17 cellular contexts compared by ENCODE assay signal in the genomic region with DNA sequence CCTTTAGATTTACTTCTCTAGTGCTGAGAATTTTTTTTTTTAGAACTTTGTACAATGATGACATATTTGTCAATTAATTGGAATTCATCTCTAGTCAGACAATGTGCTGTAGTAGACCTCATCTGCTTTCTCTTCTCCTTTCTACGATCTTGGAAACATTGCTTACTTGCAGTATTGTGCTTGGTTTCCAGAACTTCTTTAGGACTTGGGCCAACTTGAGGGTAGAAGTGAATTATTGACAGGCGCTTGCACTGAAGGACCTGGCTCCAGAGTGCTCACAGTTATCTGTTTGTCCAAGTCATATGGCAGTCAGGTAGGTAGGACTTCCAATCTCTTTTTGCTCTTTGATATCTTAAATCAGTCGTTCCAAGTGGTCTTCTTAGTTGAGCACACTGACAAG. TPM values are rescaled to one million over a fixed set of nuclear protein-coding genes. Genes with fewer than 3 reads are reported as not detected.
A peak's percentile ranks its signal among the peaks of the same experiment; 100 is the strongest.
DNase-seq lines count a peak whose midpoint lies in the region; ATAC-seq and TF ChIP-seq lines count a peak whose summit lies in the region.
"Had no signal": no experiment of that assay in that cellular context is flagged by ENCODE, and none has a peak within 500 bp of the region (broad histone marks: within the 10 kb centered on the region; RNA-seq: fewer than 3 reads in every experiment).

No MANE protein-coding gene starts in this region.

- H3K4me1 ChIP-seq in liver (ENCODE audit: control insufficient read depth in 4 of 4, insufficient read depth in 4 of 4, low read length in 3 of 4): peaks cover 14 to 66% (median 44%) of the 10 kb centered on the region in 4 donors
- H3K4me1 ChIP-seq in skeletal muscle tissue (ENCODE audit: control insufficient read depth in 3 of 3, insufficient read depth in 3 of 3, low read length in 3 of 3): peaks cover 41 to 51% (median 50%) of the 10 kb centered on the region in 3 donors

- H3K36me3 ChIP-seq in liver (ENCODE audit: control insufficient read depth in 4 of 4, insufficient read depth in 3 of 4, low read depth in 1 of 4, low read length in 3 of 4) (no peaks in the 10 kb centered on the region), skeletal muscle tissue (ENCODE audit: control insufficient read depth in 3 of 3, insufficient read depth in 3 of 3, low read length in 3 of 3) (no peaks in the 10 kb centered on the region)
- H3K36me3 ChIP-seq: brain microvascular endothelial cell, tibial artery, WERI-Rb-1 had no signal

- DNase-seq in SIG-M5 treated with dmso at 0.1 percent for 504 hours (lab: John Stamatoyannopoulos, UW; ENCODE audit: unreplicated experiment) (peak; percentile 9), SIG-M5 (lab: John Stamatoyannopoulos, UW) (no peak), RPMI8226 (peak; percentile 22), NCI-H2227 treated with DMSO at 0.1 percent for 48 hours (lab: John Stamatoyannopoulos, UW) (no peak)
- DNase-seq in activated naive CD4-positive, alpha-beta T cell treated with Interleukin-2 at 50 U/mL for 16 hours: no peak
- DNase-seq: activated CD4-positive, alpha-beta memory T cell treated with anti-CD3 and anti-CD28 coated beads, Interleukin-2, amount 10 ng/mL, durations not matched to agents 7 days and 5 days; activated T-cell treated with anti-CD3 and anti-CD28 coated beads, Interleukin-2, amount 50 U/mL, for 48 hours; brain microvascular endothelial cell; H7; NCI-H526 treated with DMSO at 0.1 percent for 48 hours; nucleus accumbens; stimulated activated CD4-positive, alpha-beta T cell treated with anti-CD3 and anti-CD28 coated beads, Interleukin-4, amount 100 ng/mL, for 1 hour; tibial artery; WERI-Rb-1 had no signal

- H3K9me3 ChIP-seq in liver (ENCODE audit: control insufficient read depth in 4 of 4, low read length in 3 of 4): no peaks in the 10 kb centered on the region
- no peaks in the 10 kb centered on the region for H3K9me3 ChIP-seq in skeletal muscle tissue (ENCODE audit: control insufficient read depth in 3 of 3, low read length in 3 of 3)
- H3K9me3 ChIP-seq: tibial artery had no signal

- H3K9ac ChIP-seq in liver (ENCODE audit: low read depth in 1 of 2, low read length in 2 of 2) (no peak overlapping the region), skeletal muscle tissue (ENCODE audit: low read depth in 1 of 3, low read length in 3 of 3) (no peak overlapping the region)

- TF ChIP-seq RAD21 in liver (IDR thresholded peaks at IDR 0.05): peak in 1 of 2 donors; percentile 29

- no peaks in the 10 kb centered on the region for H3K27me3 ChIP-seq in liver (ENCODE audit: control insufficient read depth in 4 of 4, insufficient read depth in 4 of 4, low read length in 3 of 4)
- H3K27me3 ChIP-seq in skeletal muscle tissue (ENCODE audit: control insufficient read depth in 3 of 3, insufficient read depth in 3 of 3, low read length in 3 of 3): no peaks in the 10 kb centered on the region
- H3K27me3 ChIP-seq: brain microvascular endothelial cell, tibial artery had no signal

- no peak for TF ChIP-seq CTCF in liver (IDR thresholded peaks at IDR 0.05; ENCODE audit: low read depth, low read length, missing input control)

- 25% methylated on average over 3 of the region's 3 CpGs for WGBS in liver

- ATAC-seq in GM21515 (IDR thresholded peaks at IDR 0.05; ENCODE audit: unreplicated experiment): no peak

- H3K27ac ChIP-seq in liver (ENCODE audit: low read depth in 1 of 2, low read length in 2 of 2) (peak overlapping the region; percentile 36 to 53), skeletal muscle tissue (ENCODE audit: low read depth, low read length) (peak overlapping the region; percentile 97)
- H3K27ac ChIP-seq: WERI-Rb-1 had no signal

- peak overlapping the region in 1 of 3 donors; percentile 32 for H3K4me3 ChIP-seq in liver (ENCODE audit: low read depth in 1 of 3, low read length in 3 of 3)
- no peak overlapping the region for H3K4me3 ChIP-seq in skeletal muscle tissue (ENCODE audit: low read length in 3 of 3)
- H3K4me3 ChIP-seq: tibial artery had no signal

TF ChIP-seq in liver, 16 proteins besides CTCF, POLR2A, EP300 and RAD21:
- TF ChIP-seq, protein P1, sequence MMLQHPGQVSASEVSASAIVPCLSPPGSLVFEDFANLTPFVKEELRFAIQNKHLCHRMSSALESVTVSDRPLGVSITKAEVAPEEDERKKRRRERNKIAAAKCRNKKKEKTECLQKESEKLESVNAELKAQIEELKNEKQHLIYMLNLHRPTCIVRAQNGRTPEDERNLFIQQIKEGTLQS (IDR thresholded peaks at IDR 0.05): no peak
- no peak for TF ChIP-seq NR2F2 (IDR thresholded peaks at IDR 0.05)
- TF ChIP-seq FOXA2 (IDR thresholded peaks at IDR 0.05): no peak
- peak; percentile 42 for TF ChIP-seq YY1 (IDR thresholded peaks at IDR 0.05)
- no peak for TF ChIP-seq TAF1 (conservative IDR thresholded peaks at IDR 0.05)
- TF ChIP-seq EGR1 (IDR thresholded peaks at IDR 0.05; ENCODE audit: low read depth in 2 of 2): no peak
- TF ChIP-seq, protein P2, sequence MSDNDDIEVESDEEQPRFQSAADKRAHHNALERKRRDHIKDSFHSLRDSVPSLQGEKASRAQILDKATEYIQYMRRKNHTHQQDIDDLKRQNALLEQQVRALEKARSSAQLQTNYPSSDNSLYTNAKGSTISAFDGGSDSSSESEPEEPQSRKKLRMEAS (IDR thresholded peaks at IDR 0.05): no peak
- TF ChIP-seq GABPA (IDR thresholded peaks at IDR 0.05 in 1 of 2, conservative IDR thresholded peaks at IDR 0.05 in 1 of 2): no peak
- TF ChIP-seq, protein P3, sequence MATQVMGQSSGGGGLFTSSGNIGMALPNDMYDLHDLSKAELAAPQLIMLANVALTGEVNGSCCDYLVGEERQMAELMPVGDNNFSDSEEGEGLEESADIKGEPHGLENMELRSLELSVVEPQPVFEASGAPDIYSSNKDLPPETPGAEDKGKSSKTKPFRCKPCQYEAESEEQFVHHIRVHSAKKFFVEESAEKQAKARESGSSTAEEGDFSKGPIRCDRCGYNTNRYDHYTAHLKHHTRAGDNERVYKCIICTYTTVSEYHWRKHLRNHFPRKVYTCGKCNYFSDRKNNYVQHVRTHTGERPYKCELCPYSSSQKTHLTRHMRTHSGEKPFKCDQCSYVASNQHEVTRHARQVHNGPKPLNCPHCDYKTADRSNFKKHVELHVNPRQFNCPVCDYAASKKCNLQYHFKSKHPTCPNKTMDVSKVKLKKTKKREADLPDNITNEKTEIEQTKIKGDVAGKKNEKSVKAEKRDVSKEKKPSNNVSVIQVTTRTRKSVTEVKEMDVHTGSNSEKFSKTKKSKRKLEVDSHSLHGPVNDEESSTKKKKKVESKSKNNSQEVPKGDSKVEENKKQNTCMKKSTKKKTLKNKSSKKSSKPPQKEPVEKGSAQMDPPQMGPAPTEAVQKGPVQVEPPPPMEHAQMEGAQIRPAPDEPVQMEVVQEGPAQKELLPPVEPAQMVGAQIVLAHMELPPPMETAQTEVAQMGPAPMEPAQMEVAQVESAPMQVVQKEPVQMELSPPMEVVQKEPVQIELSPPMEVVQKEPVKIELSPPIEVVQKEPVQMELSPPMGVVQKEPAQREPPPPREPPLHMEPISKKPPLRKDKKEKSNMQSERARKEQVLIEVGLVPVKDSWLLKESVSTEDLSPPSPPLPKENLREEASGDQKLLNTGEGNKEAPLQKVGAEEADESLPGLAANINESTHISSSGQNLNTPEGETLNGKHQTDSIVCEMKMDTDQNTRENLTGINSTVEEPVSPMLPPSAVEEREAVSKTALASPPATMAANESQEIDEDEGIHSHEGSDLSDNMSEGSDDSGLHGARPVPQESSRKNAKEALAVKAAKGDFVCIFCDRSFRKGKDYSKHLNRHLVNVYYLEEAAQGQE (IDR thresholded peaks at IDR 0.05): no peak
- peak; percentile 87 to 90 for TF ChIP-seq HNF4A (conservative IDR thresholded peaks at IDR 0.05)
- peak in 1 of 2 donors; percentile 32 for TF ChIP-seq JUND (IDR thresholded peaks at IDR 0.05)
- peak; percentile 32 to 56 for TF ChIP-seq RXRA (IDR thresholded peaks at IDR 0.05)
- no peak for TF ChIP-seq FOXA1 (IDR thresholded peaks at IDR 0.05)
- peak; percentile 28 for TF ChIP-seq SP1 (IDR thresholded peaks at IDR 0.05)
- peak; percentile 42 for TF ChIP-seq HNF4G (IDR thresholded peaks at IDR 0.05)
- TF ChIP-seq, protein P4, sequence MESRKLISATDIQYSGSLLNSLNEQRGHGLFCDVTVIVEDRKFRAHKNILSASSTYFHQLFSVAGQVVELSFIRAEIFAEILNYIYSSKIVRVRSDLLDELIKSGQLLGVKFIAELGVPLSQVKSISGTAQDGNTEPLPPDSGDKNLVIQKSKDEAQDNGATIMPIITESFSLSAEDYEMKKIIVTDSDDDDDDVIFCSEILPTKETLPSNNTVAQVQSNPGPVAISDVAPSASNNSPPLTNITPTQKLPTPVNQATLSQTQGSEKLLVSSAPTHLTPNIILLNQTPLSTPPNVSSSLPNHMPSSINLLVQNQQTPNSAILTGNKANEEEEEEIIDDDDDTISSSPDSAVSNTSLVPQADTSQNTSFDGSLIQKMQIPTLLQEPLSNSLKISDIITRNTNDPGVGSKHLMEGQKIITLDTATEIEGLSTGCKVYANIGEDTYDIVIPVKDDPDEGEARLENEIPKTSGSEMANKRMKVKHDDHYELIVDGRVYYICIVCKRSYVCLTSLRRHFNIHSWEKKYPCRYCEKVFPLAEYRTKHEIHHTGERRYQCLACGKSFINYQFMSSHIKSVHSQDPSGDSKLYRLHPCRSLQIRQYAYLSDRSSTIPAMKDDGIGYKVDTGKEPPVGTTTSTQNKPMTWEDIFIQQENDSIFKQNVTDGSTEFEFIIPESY (IDR thresholded peaks at IDR 0.05): no peak

RNA-seq across cellular contexts. Expression of a gene that starts 39.6 kb away (rescaled TPM):
- 10 to 100 TPM; 36.7 to 88.7 TPM for total RNA-seq in liver
- 10 to 100 TPM in 1 of 2 donors, 1 to 10 TPM in 1; 8.8 to 10.3 TPM for polyA plus RNA-seq in liver
- 21.4 TPM for total RNA-seq in skeletal muscle tissue

Comparison
In these comparisons a context has a peak if more than half of its experiments do, and no peak if none do; other contexts are left out.
1. DNase-seq: peak in SIG-M5 treated with dmso at 0.1 percent for 504 hours (single experiment) and RPMI8226 (single experiment); none in SIG-M5 (single experiment), NCI-H2227 treated with DMSO at 0.1 percent for 48 hours (single experiment) and activated naive CD4-positive, alpha-beta T cell treated with Interleukin-2 at 50 U/mL for 16 hours (single experiment).